1 cellular context compared by ENCODE assay signal in genomic region chr3:123807820-123808219, GRCh38.
TF ChIP-seq lines count a peak whose summit lies in the region.

No MANE protein-coding gene starts in this region.

TF ChIP-seq in SK-N-SH, 30 proteins besides CTCF, POLR2A, EP300 and RAD21 (continued from another document):
- no peak for TF ChIP-seq NRF1 (IDR thresholded peaks at IDR 0.05; ENCODE audit: low read depth, low read length)
- TF ChIP-seq JUND (IDR thresholded peaks at IDR 0.05), result no peak
